In genomic region chr6:144265061-144265357, GRCh38 we compare ENCODE assay signal across 13 cellular contexts. TPM values are rescaled to one million over a fixed set of nuclear protein-coding genes. Genes with fewer than 3 reads are reported as not detected.
DNase-seq lines count a peak whose midpoint lies in the region; ATAC-seq and TF ChIP-seq lines count a peak whose summit lies in the region.
"Had no signal": no experiment of that assay in that cellular context is flagged by ENCODE, and none has a peak within 500 bp of the region (broad histone marks: within the 10 kb centered on the region; RNA-seq: fewer than 3 reads in every experiment).

No MANE protein-coding gene starts in this region.

- TF ChIP-seq CTCF in HFFc6 (IDR thresholded peaks at IDR 0.05) (no peak), ascending aorta (IDR thresholded peaks at IDR 0.05) (no peak), right lobe of liver (IDR thresholded peaks at IDR 0.05) (no peak), tibial artery (IDR thresholded peaks at IDR 0.05) (no peak)

- H3K36me3 ChIP-seq in ascending aorta (no peaks in the 10 kb centered on the region), right lobe of liver (no peaks in the 10 kb centered on the region), tibial artery (no peaks in the 10 kb centered on the region)

- peak; percentile 7 for TF ChIP-seq POLR2A in right lobe of liver (IDR thresholded peaks at IDR 0.05)

- peak overlapping the region; percentile 84 for H3K4me3 Mint-ChIP-seq in HFFc6
- H3K4me3 Mint-ChIP-seq: effector memory CD8-positive, alpha-beta T cell; stimulated activated naive CD8-positive, alpha-beta T cell treated with anti-CD3 and anti-CD28 coated beads, Interleukin-15, amount 100 ng/mL, for 72 hours; T-helper 2 cell treated with Interferon-gamma antibody and Interleukin-4, amounts not matched to agents 5 μg/mL and 100 μg/mL, for 36 hours had no signal

- WGBS in right lobe of liver (ENCODE audit: insufficient coverage, low coverage, low lambda C conversion rate, missing lambda C conversion rate) = 45% methylated on average over 4 of the region's 4 CpGs

- no peaks in the 10 kb centered on the region for H3K9me3 Mint-ChIP-seq in HFFc6
- H3K9me3 Mint-ChIP-seq: effector memory CD8-positive, alpha-beta T cell; stimulated activated naive CD8-positive, alpha-beta T cell treated with anti-CD3 and anti-CD28 coated beads, Interleukin-15, amount 100 ng/mL, for 72 hours; T-helper 2 cell treated with Interferon-gamma antibody and Interleukin-4, amounts not matched to agents 5 μg/mL and 100 μg/mL, for 36 hours had no signal

- no peaks in the 10 kb centered on the region for H3K27me3 Mint-ChIP-seq in HFFc6 (ENCODE audit: insufficient read depth)
- H3K27me3 Mint-ChIP-seq: effector memory CD8-positive, alpha-beta T cell; stimulated activated naive CD8-positive, alpha-beta T cell treated with anti-CD3 and anti-CD28 coated beads, Interleukin-15, amount 100 ng/mL, for 72 hours had no signal

- intact Hi-C loops in ascending aorta (cut with DNase I) (loop anchor here (2.0 kb wide), 1 partner anchor 16 kb away; no protein-coding TSS in a partner anchor), right lobe of liver (cut with DNase I) (no loop called here), tibial artery (cut with DNase I; ENCODE audit: low total_unique reads) (no loop called here)

- H3K9me3 ChIP-seq in ascending aorta (no peaks in the 10 kb centered on the region), right lobe of liver (no peaks in the 10 kb centered on the region), tibial artery (no peaks in the 10 kb centered on the region)

- H3K27me3 ChIP-seq in ascending aorta (no peaks in the 10 kb centered on the region), right lobe of liver (no peaks in the 10 kb centered on the region), tibial artery (no peaks in the 10 kb centered on the region)

- no peak for DNase-seq in HFFc6
- DNase-seq in ascending aorta (ENCODE audit: low spot score in 2 of 2) = no peak
- DNase-seq in right lobe of liver = no peak
- no peak for DNase-seq in tibial artery
- DNase-seq in activated gamma-delta T cell (lab: John Stamatoyannopoulos, UW) = no peak
- DNase-seq in NCI-H128 (lab: John Stamatoyannopoulos, UW; ENCODE audit: unreplicated experiment) = no peak
- DNase-seq in stimulated activated CD8-positive, alpha-beta memory T cell treated with anti-CD3 and anti-CD28 coated beads, Interleukin-4, amount 100 ng/mL, for 48 hours = no peak
- DNase-seq: effector memory CD8-positive, alpha-beta T cell; left cardiac atrium; stimulated activated CD4-positive, alpha-beta T cell treated with anti-CD3 and anti-CD28 coated beads, Interleukin-12 subunit alpha, Interleukin-12 subunit beta, amount 100 ng/mL, for 4 hours; stimulated activated naive CD8-positive, alpha-beta T cell treated with anti-CD3 and anti-CD28 coated beads, Interleukin-15, amount 100 ng/mL, for 72 hours had no signal

- ATAC-seq in right lobe of liver (peak; percentile 61 to 85 (median 80)), HG02610 (IDR thresholded peaks at IDR 0.05; ENCODE audit: unreplicated experiment) (no peak)
- ATAC-seq: effector memory CD8-positive, alpha-beta T cell; stimulated activated naive CD8-positive, alpha-beta T cell treated with anti-CD3 and anti-CD28 coated beads, Interleukin-15, amount 100 ng/mL, for 72 hours had no signal

- H3K36me3 Mint-ChIP-seq in HFFc6 (ENCODE audit: low read depth) = peaks cover 5% of the 10 kb centered on the region; the same call in 1 of the 2 replicates

- peaks cover 0 to 24% of the 10 kb centered on the region in 2 donors for H3K4me1 ChIP-seq in ascending aorta
- peaks cover 0 to 26% (median 6%) of the 10 kb centered on the region in 4 donors for H3K4me1 ChIP-seq in right lobe of liver
- H3K4me1 ChIP-seq in tibial artery = peaks cover 0 to 30% (median 17%) of the 10 kb centered on the region in 4 donors

- H3K27ac Mint-ChIP-seq in HFFc6 = peak overlapping the region; percentile 97
- H3K27ac Mint-ChIP-seq: effector memory CD8-positive, alpha-beta T cell; stimulated activated naive CD8-positive, alpha-beta T cell treated with anti-CD3 and anti-CD28 coated beads, Interleukin-15, amount 100 ng/mL, for 72 hours; T-helper 2 cell treated with Interferon-gamma antibody and Interleukin-4, amounts not matched to agents 5 μg/mL and 100 μg/mL, for 36 hours had no signal

- H3K4me3 ChIP-seq in ascending aorta = no peak overlapping the region
- H3K4me3 ChIP-seq in right lobe of liver = peak overlapping the region in 1 of 3 donors; percentile 3
- no peak overlapping the region for H3K4me3 ChIP-seq in tibial artery

- H3K4me1 Mint-ChIP-seq in HFFc6 (ENCODE audit: low read depth) = peaks cover 58% of the 10 kb centered on the region
- H3K4me1 Mint-ChIP-seq: stimulated activated naive CD8-positive, alpha-beta T cell treated with anti-CD3 and anti-CD28 coated beads, Interleukin-15, amount 100 ng/mL, for 72 hours had no signal

- H3K27ac ChIP-seq in ascending aorta (peak overlapping the region; percentile 60 to 81), right lobe of liver (no peak overlapping the region), tibial artery (peak overlapping the region; percentile 52)

RNA-seq across cellular contexts. Expression of gene UTRN, which starts 20.1 kb away (rescaled TPM):
- 100 to 1,000 TPM in 5 of 6 experiments, 10 to 100 TPM in 1; 99.6 to 116 (median 109) TPM for total RNA-seq in HFFc6 (2021; fragmentation: NEBNext Ultra II Directional; extraction: Animal tissue kit (Norgen Biotek cat#: 25700))
- total RNA-seq in ascending aorta (69.9 TPM), right lobe of liver (10 to 100 TPM; 27.7 to 66.5 (median 40.8) TPM)

Comparison
In these comparisons a context has a peak if more than half of its experiments do, and no peak if none do; other contexts are left out.
1. H3K27ac ChIP-seq: peak in ascending aorta (2 of 2) and tibial artery (2 of 2); none in right lobe of liver (0 of 3).